24 cellular contexts compared by ENCODE assay signal in the genomic region with DNA sequence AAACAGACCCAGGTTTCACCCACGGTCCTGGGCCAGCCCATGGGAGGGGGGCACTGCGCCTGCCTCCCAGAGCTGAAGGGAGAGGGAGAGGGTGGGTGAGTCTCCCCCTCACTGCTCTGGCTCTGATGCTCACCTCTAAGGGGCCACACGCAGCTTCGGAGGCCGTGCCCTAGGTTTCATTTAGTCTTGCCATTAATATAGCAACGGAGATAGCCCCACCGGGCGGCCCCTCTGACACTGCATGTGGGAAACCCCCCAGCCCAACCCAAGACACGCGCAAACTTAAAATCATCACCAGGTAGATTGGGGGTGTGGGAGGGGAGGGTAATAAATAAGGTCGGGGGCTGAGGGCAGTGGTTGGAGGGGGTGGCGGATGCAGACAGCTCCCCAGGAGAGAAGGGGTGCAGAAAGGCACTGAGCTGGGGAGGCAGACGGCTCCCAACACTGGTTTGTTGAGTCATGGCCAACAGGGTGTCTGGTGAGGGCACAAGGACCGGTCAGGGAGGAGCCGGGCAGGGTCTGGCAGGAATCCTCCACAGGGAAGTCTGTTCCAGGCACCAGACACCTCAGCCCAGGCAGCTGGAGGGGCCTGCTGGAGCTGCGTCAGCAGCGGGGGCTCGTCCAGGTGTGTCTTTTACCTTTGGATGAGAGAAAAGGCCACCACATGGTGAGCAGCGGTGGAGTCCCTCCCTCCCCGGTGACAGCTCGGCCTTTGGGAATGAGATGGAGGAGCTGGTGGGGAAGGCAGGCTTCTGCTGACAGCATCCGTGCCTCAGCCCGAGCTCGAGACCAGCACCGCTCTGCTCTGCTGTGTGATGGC. TPM values are rescaled to one million over a fixed set of nuclear protein-coding genes. Genes with fewer than 3 reads are reported as not detected.
"Had no signal": no experiment of that assay in that cellular context is flagged by ENCODE, and none has a peak within 500 bp of the region (broad histone marks: within the 10 kb centered on the region; RNA-seq: fewer than 3 reads in every experiment).

No MANE protein-coding gene starts in this region.

- H3K27ac ChIP-seq: ascending aorta, body of pancreas, VCaP had no signal

- H3K4me1 Mint-ChIP-seq: activated CD4-positive, alpha-beta T cell treated with anti-CD3 and anti-CD28 coated beads for 36 hours; activated naive CD4-positive, alpha-beta T cell treated with anti-CD3 and anti-CD28 coated beads, Interleukin-2, amount 10 ng/mL, durations not matched to agents 7 days and 5 days; activated naive CD8-positive, alpha-beta T cell treated with anti-CD3 and anti-CD28 coated beads, Interleukin-2, amount 10 ng/mL, durations not matched to agents 7 days and 5 days; central memory CD8-positive, alpha-beta T cell; T-helper 17 cell had no signal

- H3K36me3 Mint-ChIP-seq: activated naive CD4-positive, alpha-beta T cell treated with anti-CD3 and anti-CD28 coated beads, Interleukin-2, amount 10 ng/mL, durations not matched to agents 7 days and 5 days; activated naive CD8-positive, alpha-beta T cell treated with anti-CD3 and anti-CD28 coated beads, Interleukin-2, amount 10 ng/mL, durations not matched to agents 7 days and 5 days had no signal

- H3K4me3 Mint-ChIP-seq: activated CD4-positive, alpha-beta T cell treated with anti-CD3 and anti-CD28 coated beads for 36 hours; activated CD8-positive, alpha-beta T cell treated with anti-CD3 and anti-CD28 coated beads for 36 hours; activated naive CD4-positive, alpha-beta T cell treated with anti-CD3 and anti-CD28 coated beads, Interleukin-2, amount 10 ng/mL, durations not matched to agents 7 days and 5 days; activated naive CD8-positive, alpha-beta T cell treated with anti-CD3 and anti-CD28 coated beads, Interleukin-2, amount 10 ng/mL, durations not matched to agents 7 days and 5 days; activated T-cell treated with anti-CD3 and anti-CD28 coated beads, Interleukin-2, amount 50 U/mL, for 72 hours; central memory CD8-positive, alpha-beta T cell; T-helper 17 cell had no signal

- DNase-seq: activated CD4-positive, alpha-beta T cell treated with anti-CD3 and anti-CD28 coated beads for 36 hours; activated CD4-positive, alpha-beta T cell treated with anti-CD3 and anti-CD28 coated beads, Interleukin-2, amount 50 U/mL, for 1 hour; activated CD8-positive, alpha-beta memory T cell treated with anti-CD3 and anti-CD28 coated beads, Interleukin-2, amount 50 U/mL, for 4 hours; activated CD8-positive, alpha-beta T cell treated with anti-CD3 and anti-CD28 coated beads for 36 hours; activated gamma-delta T cell treated with Interleukin-2 at 50 U/mL for 16 hours; activated naive CD4-positive, alpha-beta T cell treated with anti-CD3 and anti-CD28 coated beads, Interleukin-2, amount 10 ng/mL, durations not matched to agents 7 days and 5 days; activated naive CD8-positive, alpha-beta T cell treated with anti-CD3 and anti-CD28 coated beads, Interleukin-2, amount 10 ng/mL, durations not matched to agents 7 days and 5 days; activated T-cell treated with anti-CD3 and anti-CD28 coated beads, Interleukin-2, amount 50 U/mL, for 72 hours; MG63; NCI-H1048; NCI-H1417; NCI-H1694; NCI-H2029; NCI-H2107; NCI-H2171 treated with DMSO at 0.1 percent for 48 hours; NCI-H524; SIG-M5; T-helper 17 cell; T-helper 9 cell had no signal

- H3K9me3 Mint-ChIP-seq: activated CD8-positive, alpha-beta T cell treated with anti-CD3 and anti-CD28 coated beads for 36 hours; activated naive CD4-positive, alpha-beta T cell treated with anti-CD3 and anti-CD28 coated beads, Interleukin-2, amount 10 ng/mL, durations not matched to agents 7 days and 5 days; activated naive CD8-positive, alpha-beta T cell treated with anti-CD3 and anti-CD28 coated beads, Interleukin-2, amount 10 ng/mL, durations not matched to agents 7 days and 5 days; activated T-cell treated with anti-CD3 and anti-CD28 coated beads, Interleukin-2, amount 50 U/mL, for 72 hours; activated T-helper 2 cell treated with anti-CD3 and anti-CD28 coated beads, Interferon-gamma antibody, Interleukin-2, Interleukin-4, amounts not matched to agents 10 μg/mL and 5 μg/mL and 100 μg/mL, durations not matched to agents 14 hours and 24 hours and 36 hours; central memory CD8-positive, alpha-beta T cell had no signal

- ATAC-seq: activated CD4-positive, alpha-beta T cell treated with anti-CD3 and anti-CD28 coated beads for 36 hours; activated CD8-positive, alpha-beta T cell treated with anti-CD3 and anti-CD28 coated beads for 36 hours; activated T-cell treated with anti-CD3 and anti-CD28 coated beads, Interleukin-2, amount 50 U/mL, for 72 hours; body of pancreas; T-helper 17 cell had no signal

- H3K27me3 Mint-ChIP-seq: activated CD8-positive, alpha-beta T cell treated with anti-CD3 and anti-CD28 coated beads for 36 hours; central memory CD8-positive, alpha-beta T cell had no signal

- H3K4me3 ChIP-seq: ascending aorta, body of pancreas, MG63 had no signal

- H3K36me3 ChIP-seq: ascending aorta, MG63 had no signal

- H3K27ac Mint-ChIP-seq: activated CD4-positive, alpha-beta T cell treated with anti-CD3 and anti-CD28 coated beads for 36 hours; activated CD8-positive, alpha-beta T cell treated with anti-CD3 and anti-CD28 coated beads for 36 hours; activated naive CD4-positive, alpha-beta T cell treated with anti-CD3 and anti-CD28 coated beads, Interleukin-2, amount 10 ng/mL, durations not matched to agents 7 days and 5 days; activated naive CD8-positive, alpha-beta T cell treated with anti-CD3 and anti-CD28 coated beads, Interleukin-2, amount 10 ng/mL, durations not matched to agents 7 days and 5 days; activated T-cell treated with anti-CD3 and anti-CD28 coated beads, Interleukin-2, amount 50 U/mL, for 72 hours; activated T-helper 2 cell treated with anti-CD3 and anti-CD28 coated beads, Interferon-gamma antibody, Interleukin-2, Interleukin-4, amounts not matched to agents 10 μg/mL and 5 μg/mL and 100 μg/mL, durations not matched to agents 14 hours and 24 hours and 36 hours; T-helper 17 cell had no signal

- H3K4me1 ChIP-seq: ascending aorta, body of pancreas had no signal

- H3K27me3 ChIP-seq: ascending aorta, body of pancreas, MG63 had no signal

- H3K9me3 ChIP-seq: ascending aorta, body of pancreas, MG63 had no signal

RNA-seq across cellular contexts. Expression of gene DOC2B, which starts 32.0 kb away (rescaled TPM):
- total RNA-seq: activated CD8-positive, alpha-beta T cell treated with anti-CD3 and anti-CD28 coated beads for 36 hours; activated naive CD8-positive, alpha-beta T cell treated with anti-CD3 and anti-CD28 coated beads, Interleukin-2, amount 10 ng/mL, durations not matched to agents 7 days and 5 days had no signal
